Comparison of ENCODE assay signal across 1 cellular context in genomic region chr16:29900102-29900887, GRCh38.
A peak's percentile ranks its signal among the peaks of the same experiment; 100 is the strongest.
TF ChIP-seq lines count a peak whose summit lies in the region.

Gene ASPHD1 (plus strand): TSS chr16:29900488. CDS start chr16:29900972, 484 bp downstream.

TF ChIP-seq in WTC11, 78 proteins besides CTCF, POLR2A, EP300 and RAD21 (continued from another document):
- TF ChIP-seq ERG (CRISPR knock-in tag; IDR thresholded peaks at IDR 0.05) (no peak), GABPB1 (CRISPR knock-in tag; IDR thresholded peaks at IDR 0.05) (peak; percentile 55; the same call in 1 of the 2 replicates), E2F4 (CRISPR knock-in tag; IDR thresholded peaks at IDR 0.05; ENCODE audit: borderline replicate concordance, low read depth) (no peak; the same call in 1 of the 2 replicates), ZNF671 (CRISPR knock-in tag; IDR thresholded peaks at IDR 0.05) (no peak), JAZF1 (CRISPR knock-in tag; IDR thresholded peaks at IDR 0.05) (no peak), ZMAT4 (CRISPR knock-in tag; IDR thresholded peaks at IDR 0.05) (no peak), ETV6 (CRISPR knock-in tag; IDR thresholded peaks at IDR 0.05) (peak; percentile 52; the same call in 1 of the 2 replicates), JUN (CRISPR knock-in tag; IDR thresholded peaks at IDR 0.05) (no peak), ESRRA (CRISPR knock-in tag; IDR thresholded peaks at IDR 0.05; ENCODE audit: borderline replicate concordance) (peak; percentile 68; the same call in 1 of the 2 replicates), EMX1 (CRISPR knock-in tag; IDR thresholded peaks at IDR 0.05) (no peak)
